Comparison of ENCODE assay signal across 5 cellular contexts in the genomic region with DNA sequence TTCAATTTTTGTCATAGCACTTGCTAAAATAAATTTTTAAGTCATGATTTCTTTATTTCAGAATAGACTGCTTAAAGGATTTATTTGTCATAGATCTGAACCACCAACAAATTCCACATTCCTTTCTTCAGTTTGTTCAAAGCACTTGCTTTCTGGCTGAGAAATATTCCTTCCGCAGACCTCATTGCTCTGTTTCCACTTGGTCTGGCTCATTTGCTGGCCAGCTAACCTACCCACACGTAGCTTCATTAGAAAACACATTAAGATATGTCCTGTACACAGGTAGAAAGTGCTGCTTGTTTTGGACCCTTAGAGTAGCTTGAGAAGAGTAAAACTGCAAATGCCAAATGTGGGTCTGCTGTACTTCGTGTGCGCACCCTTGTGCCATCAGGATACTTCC.
"Had no signal": no experiment of that assay in that cellular context is flagged by ENCODE, and none has a peak within 500 bp of the region (broad histone marks: within the 10 kb centered on the region; RNA-seq: fewer than 3 reads in every experiment).

No MANE protein-coding gene starts in this region.

- H3K4me2 ChIP-seq: GM23338 had no signal

- H3K27ac ChIP-seq: HL-60 had no signal

- H3K4me3 ChIP-seq: GM23338 had no signal

- H2AFZ ChIP-seq: GM23338 had no signal

- DNase-seq: H9, HCEC 1CT had no signal

- ATAC-seq: GM23338, HepG2 had no signal
